ENCODE assay signal across 1 cellular context in the genomic region with DNA sequence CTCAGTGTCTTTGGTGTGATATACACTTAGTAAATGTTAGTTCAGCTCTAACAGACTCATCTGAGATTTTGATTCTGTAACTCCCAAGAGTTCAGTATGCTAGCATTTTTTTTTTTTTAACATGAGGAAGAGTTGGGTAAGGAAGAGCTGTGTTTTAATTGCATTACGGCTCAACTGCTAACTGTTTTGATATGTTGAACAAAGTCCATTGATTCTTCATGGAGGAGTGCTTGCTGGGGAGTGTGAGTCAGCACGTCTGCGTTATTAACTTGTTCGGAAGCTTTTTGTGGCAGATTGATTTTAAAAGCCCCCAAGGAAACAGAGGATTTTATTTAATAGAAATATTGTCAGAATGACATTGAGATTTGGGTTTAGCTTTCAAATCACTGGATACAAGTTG.
TF ChIP-seq lines count a peak whose summit lies in the region.

No MANE protein-coding gene starts in this region.

TF ChIP-seq in A549, 52 proteins besides CTCF, POLR2A, EP300 and RAD21 (continued from another document):
- TF ChIP-seq, protein P1, sequence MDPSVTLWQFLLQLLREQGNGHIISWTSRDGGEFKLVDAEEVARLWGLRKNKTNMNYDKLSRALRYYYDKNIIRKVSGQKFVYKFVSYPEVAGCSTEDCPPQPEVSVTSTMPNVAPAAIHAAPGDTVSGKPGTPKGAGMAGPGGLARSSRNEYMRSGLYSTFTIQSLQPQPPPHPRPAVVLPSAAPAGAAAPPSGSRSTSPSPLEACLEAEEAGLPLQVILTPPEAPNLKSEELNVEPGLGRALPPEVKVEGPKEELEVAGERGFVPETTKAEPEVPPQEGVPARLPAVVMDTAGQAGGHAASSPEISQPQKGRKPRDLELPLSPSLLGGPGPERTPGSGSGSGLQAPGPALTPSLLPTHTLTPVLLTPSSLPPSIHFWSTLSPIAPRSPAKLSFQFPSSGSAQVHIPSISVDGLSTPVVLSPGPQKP (IDR thresholded peaks at IDR 0.05; ENCODE audit: low read depth, low read length), result no peak
